ENCODE assay signal across 16 cellular contexts in genomic region chr7:70432567-70433001, GRCh38.
DNase-seq lines count a peak whose midpoint lies in the region; ATAC-seq lines count a peak whose summit lies in the region.
"Had no signal": no experiment of that assay in that cellular context is flagged by ENCODE, and none has a peak within 500 bp of the region (broad histone marks: within the 10 kb centered on the region; RNA-seq: fewer than 3 reads in every experiment).

No MANE protein-coding gene starts in this region.

- no peak overlapping the region for H3K14ac ChIP-seq in trophoblast cell (ENCODE audit: low read length)

- H3K4me3 ChIP-seq in trophoblast cell (ENCODE audit: low read depth, low read length) = no peak overlapping the region
- H3K4me3 ChIP-seq: neural progenitor cell, right lobe of liver had no signal

- no peaks in the 10 kb centered on the region for H3K36me3 ChIP-seq in trophoblast cell (ENCODE audit: control insufficient read depth in 1 of 2, insufficient read depth in 2 of 2, low read length in 2 of 2)
- H3K36me3 ChIP-seq: neural progenitor cell, right lobe of liver had no signal

- no peak overlapping the region for H2BK5ac ChIP-seq in trophoblast cell (ENCODE audit: low read depth, low read length, poor library complexity)

- no peak overlapping the region for H2BK120ac ChIP-seq in trophoblast cell (ENCODE audit: insufficient read depth, low read length, poor library complexity)

- H2AFZ ChIP-seq in trophoblast cell (ENCODE audit: insufficient read depth, low read length, poor library complexity) = no peak overlapping the region
- H2AFZ ChIP-seq: neural progenitor cell had no signal

- peak; percentile 93 for DNase-seq in DMS153 treated with DMSO at 0.1 percent for 48 hours (lab: John Stamatoyannopoulos, UW; ENCODE audit: unreplicated experiment)
- peak; percentile 73 for DNase-seq in NCI-H2029 (lab: John Stamatoyannopoulos, UW)
- DNase-seq in NCI-H69 (lab: John Stamatoyannopoulos, UW) = peak; percentile 96
- peak; percentile 18 for DNase-seq in medulla oblongata (ENCODE audit: extremely low spot score)
- no peak for DNase-seq in trophoblast cell
- DNase-seq in stimulated activated CD4-positive, alpha-beta T cell treated with anti-CD3 and anti-CD28 coated beads, Interleukin-4, amount 100 ng/mL, for 1 hour = no peak
- DNase-seq in RKO (ENCODE audit: low spot score) = no peak
- DNase-seq: activated effector memory CD4-positive, alpha-beta T cell treated with anti-CD3 and anti-CD28 coated beads, Interleukin-2, amount 50 U/mL, for 16 hours; HCEC 1CT; NCI-H226; right lobe of liver; stimulated activated CD4-positive, alpha-beta T cell treated with anti-CD3 and anti-CD28 coated beads, Interleukin-1b, Interleukin-23, amount 100 ng/mL, for 48 hours had no signal

- H3K18ac ChIP-seq in trophoblast cell (ENCODE audit: low read length) = no peak overlapping the region

- H4K91ac ChIP-seq in trophoblast cell (ENCODE audit: low read depth, low read length) = no peak overlapping the region

- no peaks in the 10 kb centered on the region for H3K4me1 ChIP-seq in trophoblast cell (ENCODE audit: control insufficient read depth in 1 of 2, insufficient read depth in 2 of 2, low read length in 2 of 2)

- H3K27ac ChIP-seq in trophoblast cell (ENCODE audit: low read depth, low read length) = no peak overlapping the region
- H3K27ac ChIP-seq: neural progenitor cell, right lobe of liver, RWPE1 had no signal

- H3K27me3 ChIP-seq in trophoblast cell (ENCODE audit: insufficient read depth, low read length) = no peaks in the 10 kb centered on the region
- H3K27me3 ChIP-seq: neural progenitor cell, right lobe of liver had no signal

- H2AK5ac ChIP-seq in trophoblast cell (ENCODE audit: low read length) = no peak overlapping the region

- H3K23ac ChIP-seq in trophoblast cell (ENCODE audit: low read length) = no peak overlapping the region

- no peak overlapping the region for H4K12ac ChIP-seq in trophoblast cell (ENCODE audit: low read depth, low read length)

- H3K79me1 ChIP-seq in trophoblast cell (ENCODE audit: low read length) = no peaks in the 10 kb centered on the region

- H3K4me2 ChIP-seq in trophoblast cell (ENCODE audit: low read length) = no peak overlapping the region
- H3K4me2 ChIP-seq: neural progenitor cell had no signal

- ATAC-seq in GM18868 (IDR thresholded peaks at IDR 0.05; ENCODE audit: unreplicated experiment) = no peak
- ATAC-seq: right lobe of liver, WTC11 had no signal

- no peak overlapping the region for H3K9ac ChIP-seq in trophoblast cell (ENCODE audit: low read length)
- H3K9ac ChIP-seq: neural progenitor cell had no signal

- no peak overlapping the region for H2BK12ac ChIP-seq in trophoblast cell (ENCODE audit: low read length)

- WGBS in trophoblast cell (ENCODE audit: extremely low coverage, insufficient coverage, insufficient read length) = no CpG with 5 or more reads among the region's 12 CpGs

- no peak overlapping the region for H4K8ac ChIP-seq in trophoblast cell (ENCODE audit: low read depth, low read length)

- no peak overlapping the region for H3K4ac ChIP-seq in trophoblast cell (ENCODE audit: low read depth, low read length)

- no peaks in the 10 kb centered on the region for H3K79me2 ChIP-seq in trophoblast cell (ENCODE audit: control insufficient read depth, insufficient read depth, low read length, poor library complexity)

- peaks cover 2% of the 10 kb centered on the region for H3K9me3 ChIP-seq in trophoblast cell (ENCODE audit: insufficient read depth, low read depth, low read length)
- H3K9me3 ChIP-seq: right lobe of liver had no signal

Comparison
In these comparisons a context has a peak if more than half of its experiments do, and no peak if none do; other contexts are left out.
1. DNase-seq: peak in DMS153 treated with DMSO at 0.1 percent for 48 hours (single experiment), NCI-H2029 (single experiment), NCI-H69 (single experiment) and medulla oblongata (single experiment); none in trophoblast cell (0 of 2), stimulated activated CD4-positive, alpha-beta T cell treated with anti-CD3 and anti-CD28 coated beads, Interleukin-4, amount 100 ng/mL, for 1 hour (single experiment) and RKO (single experiment).